ENCODE assay signal across 1 cellular context in the genomic region with DNA sequence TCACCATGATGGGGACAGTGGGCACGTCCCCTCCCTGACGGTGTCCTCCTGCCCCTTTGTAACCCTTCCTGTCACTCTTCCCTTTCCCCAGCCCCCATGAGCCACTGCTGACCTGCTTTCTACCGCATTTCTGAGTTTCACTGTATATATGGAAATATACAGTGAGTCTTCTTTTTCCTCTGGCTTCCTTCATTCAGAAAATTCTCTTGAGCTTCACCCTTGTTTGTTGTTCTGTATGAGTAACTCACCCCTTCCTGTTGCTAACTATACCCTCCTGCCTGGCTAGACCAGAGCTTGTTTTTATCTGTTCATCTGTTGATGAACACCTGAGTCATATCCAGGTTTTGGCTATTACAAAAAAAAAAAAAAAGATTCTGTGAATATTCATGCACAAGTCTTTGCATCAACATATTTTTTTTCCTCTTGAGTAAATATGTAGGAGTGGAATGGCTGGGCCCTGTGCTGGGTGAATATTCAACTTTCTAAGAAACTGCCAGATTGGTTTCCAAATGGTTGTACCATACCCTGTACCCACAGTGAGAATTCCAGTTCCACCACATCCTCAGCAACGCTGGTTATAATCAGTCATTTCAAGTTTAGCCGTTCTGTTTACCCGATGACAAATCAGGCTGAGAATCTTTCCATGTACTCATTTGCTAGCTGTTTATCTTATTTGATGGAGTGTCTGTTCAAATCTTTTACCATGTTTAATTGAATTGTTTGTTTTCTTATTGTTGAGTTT.
TF ChIP-seq lines count a peak whose summit lies in the region.

No MANE protein-coding gene starts in this region.

TF ChIP-seq in GM23338, 12 proteins besides CTCF, POLR2A, EP300 and RAD21 (continued from another document):
- TF ChIP-seq STAT1 (IDR thresholded peaks at IDR 0.05; ENCODE audit: unreplicated experiment): no peak
- TF ChIP-seq, protein P1, sequence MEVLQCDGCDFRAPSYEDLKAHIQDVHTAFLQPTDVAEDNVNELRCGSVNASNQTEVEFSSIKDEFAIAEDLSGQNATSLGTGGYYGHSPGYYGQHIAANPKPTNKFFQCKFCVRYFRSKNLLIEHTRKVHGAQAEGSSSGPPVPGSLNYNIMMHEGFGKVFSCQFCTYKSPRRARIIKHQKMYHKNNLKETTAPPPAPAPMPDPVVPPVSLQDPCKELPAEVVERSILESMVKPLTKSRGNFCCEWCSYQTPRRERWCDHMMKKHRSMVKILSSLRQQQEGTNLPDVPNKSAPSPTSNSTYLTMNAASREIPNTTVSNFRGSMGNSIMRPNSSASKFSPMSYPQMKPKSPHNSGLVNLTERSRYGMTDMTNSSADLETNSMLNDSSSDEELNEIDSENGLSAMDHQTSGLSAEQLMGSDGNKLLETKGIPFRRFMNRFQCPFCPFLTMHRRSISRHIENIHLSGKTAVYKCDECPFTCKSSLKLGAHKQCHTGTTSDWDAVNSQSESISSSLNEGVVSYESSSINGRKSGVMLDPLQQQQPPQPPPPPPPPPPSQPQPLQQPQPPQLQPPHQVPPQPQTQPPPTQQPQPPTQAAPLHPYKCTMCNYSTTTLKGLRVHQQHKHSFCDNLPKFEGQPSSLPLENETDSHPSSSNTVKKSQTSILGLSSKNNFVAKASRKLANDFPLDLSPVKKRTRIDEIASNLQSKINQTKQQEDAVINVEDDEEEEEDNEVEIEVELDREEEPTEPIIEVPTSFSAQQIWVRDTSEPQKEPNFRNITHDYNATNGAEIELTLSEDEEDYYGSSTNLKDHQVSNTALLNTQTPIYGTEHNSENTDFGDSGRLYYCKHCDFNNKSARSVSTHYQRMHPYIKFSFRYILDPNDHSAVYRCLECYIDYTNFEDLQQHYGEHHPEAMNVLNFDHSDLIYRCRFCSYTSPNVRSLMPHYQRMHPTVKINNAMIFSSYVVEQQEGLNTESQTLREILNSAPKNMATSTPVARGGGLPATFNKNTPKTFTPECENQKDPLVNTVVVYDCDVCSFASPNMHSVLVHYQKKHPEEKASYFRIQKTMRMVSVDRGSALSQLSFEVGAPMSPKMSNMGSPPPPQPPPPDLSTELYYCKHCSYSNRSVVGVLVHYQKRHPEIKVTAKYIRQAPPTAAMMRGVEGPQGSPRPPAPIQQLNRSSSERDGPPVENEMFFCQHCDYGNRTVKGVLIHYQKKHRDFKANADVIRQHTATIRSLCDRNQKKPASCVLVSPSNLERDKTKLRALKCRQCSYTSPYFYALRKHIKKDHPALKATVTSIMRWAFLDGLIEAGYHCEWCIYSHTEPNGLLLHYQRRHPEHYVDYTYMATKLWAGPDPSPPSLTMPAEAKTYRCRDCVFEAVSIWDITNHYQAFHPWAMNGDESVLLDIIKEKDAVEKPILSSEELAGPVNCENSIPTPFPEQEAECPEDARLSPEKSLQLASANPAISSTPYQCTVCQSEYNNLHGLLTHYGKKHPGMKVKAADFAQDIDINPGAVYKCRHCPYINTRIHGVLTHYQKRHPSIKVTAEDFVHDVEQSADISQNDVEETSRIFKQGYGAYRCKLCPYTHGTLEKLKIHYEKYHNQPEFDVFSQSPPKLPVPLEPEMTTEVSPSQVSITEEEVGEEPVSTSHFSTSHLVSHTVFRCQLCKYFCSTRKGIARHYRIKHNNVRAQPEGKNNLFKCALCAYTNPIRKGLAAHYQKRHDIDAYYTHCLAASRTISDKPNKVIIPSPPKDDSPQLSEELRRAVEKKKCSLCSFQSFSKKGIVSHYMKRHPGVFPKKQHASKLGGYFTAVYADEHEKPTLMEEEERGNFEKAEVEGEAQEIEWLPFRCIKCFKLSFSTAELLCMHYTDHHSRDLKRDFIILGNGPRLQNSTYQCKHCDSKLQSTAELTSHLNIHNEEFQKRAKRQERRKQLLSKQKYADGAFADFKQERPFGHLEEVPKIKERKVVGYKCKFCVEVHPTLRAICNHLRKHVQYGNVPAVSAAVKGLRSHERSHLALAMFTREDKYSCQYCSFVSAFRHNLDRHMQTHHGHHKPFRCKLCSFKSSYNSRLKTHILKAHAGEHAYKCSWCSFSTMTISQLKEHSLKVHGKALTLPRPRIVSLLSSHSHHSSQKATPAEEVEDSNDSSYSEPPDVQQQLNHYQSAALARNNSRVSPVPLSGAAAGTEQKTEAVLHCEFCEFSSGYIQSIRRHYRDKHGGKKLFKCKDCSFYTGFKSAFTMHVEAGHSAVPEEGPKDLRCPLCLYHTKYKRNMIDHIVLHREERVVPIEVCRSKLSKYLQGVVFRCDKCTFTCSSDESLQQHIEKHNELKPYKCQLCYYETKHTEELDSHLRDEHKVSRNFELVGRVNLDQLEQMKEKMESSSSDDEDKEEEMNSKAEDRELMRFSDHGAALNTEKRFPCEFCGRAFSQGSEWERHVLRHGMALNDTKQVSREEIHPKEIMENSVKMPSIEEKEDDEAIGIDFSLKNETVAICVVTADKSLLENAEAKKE (CRISPR knock-in tag; IDR thresholded peaks at IDR 0.05): no peak
